ENCODE assay signal across 20 cellular contexts in genomic region chr14:68216957-68217356, GRCh38.
"Had no signal": no experiment of that assay in that cellular context is flagged by ENCODE, and none has a peak within 500 bp of the region (broad histone marks: within the 10 kb centered on the region; RNA-seq: fewer than 3 reads in every experiment).

No MANE protein-coding gene starts in this region.

- H3K27ac Mint-ChIP-seq: effector memory CD8-positive, alpha-beta T cell had no signal

- H3K27ac ChIP-seq: adrenal gland, cardiac muscle cell, ovary, thoracic aorta, vagina, VCaP had no signal

- H3K4me3 ChIP-seq: adrenal gland, cardiac muscle cell, lung, ovary, thoracic aorta, vagina had no signal

- H3K36me3 ChIP-seq: adrenal gland, cardiac muscle cell, ovary, thoracic aorta, vagina had no signal

- H3K27me3 Mint-ChIP-seq: effector memory CD8-positive, alpha-beta T cell; naive thymus-derived CD4-positive, alpha-beta T cell had no signal

- H3K9me3 ChIP-seq: adrenal gland, ovary, thoracic aorta, vagina had no signal

- ATAC-seq: effector memory CD8-positive, alpha-beta T cell; left lobe of liver; naive thymus-derived CD4-positive, alpha-beta T cell had no signal

- H3K27me3 ChIP-seq: adrenal gland, cardiac muscle cell, ovary, vagina had no signal

- H3K4me3 Mint-ChIP-seq: effector memory CD8-positive, alpha-beta T cell; naive thymus-derived CD4-positive, alpha-beta T cell had no signal

- DNase-seq: activated CD4-positive, alpha-beta T cell treated with anti-CD3 and anti-CD28 coated beads for 1 hour; activated CD8-positive, alpha-beta memory T cell treated with anti-CD3 and anti-CD28 coated beads for 24 hours; activated CD8-positive, alpha-beta memory T cell treated with anti-CD3 and anti-CD28 coated beads, Interleukin-2, amount 50 U/mL, for 48 hours; activated effector memory CD4-positive, alpha-beta T cell treated with anti-CD3 and anti-CD28 coated beads, Interleukin-2, amount 50 U/mL, for 16 hours; activated naive CD4-positive, alpha-beta T cell treated with anti-CD3 and anti-CD28 coated beads, Interleukin-2, amount 50 U/mL, for 16 hours; activated T-cell treated with anti-CD3 and anti-CD28 coated beads, Interleukin-2, amount 50 U/mL, for 48 hours; adrenal gland; effector memory CD8-positive, alpha-beta T cell; foreskin fibroblast; hypothalamus; naive thymus-derived CD4-positive, alpha-beta T cell; ovary; SW 1271; T-helper 2 cell had no signal
